ENCODE assay signal across 8 cellular contexts in genomic region chr4:17809667-17810066, GRCh38. TPM values are rescaled to one million over a fixed set of nuclear protein-coding genes. Genes with fewer than 3 reads are reported as not detected.
DNase-seq lines count a peak whose midpoint lies in the region; ATAC-seq and TF ChIP-seq lines count a peak whose summit lies in the region.

No MANE protein-coding gene starts in this region.

- peak overlapping the region; percentile 94 for H3K4me3 Mint-ChIP-seq in chondrocyte (ENCODE audit: unreplicated experiment)
- H3K4me3 Mint-ChIP-seq in naive B cell = peak overlapping the region; percentile 90 to 100 (median 98)

- H3K36me3 Mint-ChIP-seq in chondrocyte (ENCODE audit: low read depth) (no peaks in the 10 kb centered on the region), naive B cell (peaks cover 0 to 5% of the 10 kb centered on the region in 2 donors)

- H3K4me3 ChIP-seq in AG09309 (ENCODE audit: control insufficient read depth, low read depth, low read length) (peak overlapping the region; percentile 77), LNCaP clone FGC (ENCODE audit: low read depth, low read length) (peak overlapping the region; percentile 91)

- peak overlapping the region; percentile 99 for H3K27ac Mint-ChIP-seq in chondrocyte (ENCODE audit: unreplicated experiment)
- peak overlapping the region; percentile 96 to 100 (median 99) for H3K27ac Mint-ChIP-seq in naive B cell

- DNase-seq in AG09309 (ENCODE audit: low read depth) (no peak), LNCaP clone FGC (ENCODE audit: low read depth) (no peak), chondrocyte (ENCODE audit: low spot score) (no peak), naive B cell (no peak), posterior cingulate gyrus (no peak), superior temporal gyrus (ENCODE audit: extremely low spot score) (no peak), HCEC 1CT (no peak), D341Med (ENCODE audit: low spot score) (no peak)

- TF ChIP-seq CTCF in AG09309 (IDR thresholded peaks at IDR 0.05; ENCODE audit: control insufficient read depth, insufficient read depth, low read depth, low read length, missing control alignments) (no peak), LNCaP clone FGC (IDR thresholded peaks at IDR 0.05; ENCODE audit: control insufficient read depth, extremely low read depth, insufficient read depth) (no peak), chondrocyte (IDR thresholded peaks at IDR 0.05) (no peak)

- peaks cover 63% of the 10 kb centered on the region for H3K4me1 Mint-ChIP-seq in chondrocyte (ENCODE audit: low read depth)
- H3K4me1 Mint-ChIP-seq in naive B cell = peaks cover 41 to 61% (median 60%) of the 10 kb centered on the region in 3 donors

- intact Hi-C loops in posterior cingulate gyrus (cut with DNase I) = loop anchor here (5.0 to 10.0 kb wide), 4 partner anchors 175 to 262 kb away; partner anchors contain the start of genes LAP3 and LCORL

- no peaks in the 10 kb centered on the region for H3K27me3 Mint-ChIP-seq in chondrocyte (ENCODE audit: low read depth)
- no peaks in the 10 kb centered on the region for H3K27me3 Mint-ChIP-seq in naive B cell

- ATAC-seq in naive B cell (ENCODE audit: low read depth in 2 of 2) = no peak

- H3K9me3 Mint-ChIP-seq in chondrocyte (ENCODE audit: low read depth) (no peaks in the 10 kb centered on the region), naive B cell (no peaks in the 10 kb centered on the region)

RNA-seq across cellular contexts. Expression of gene DCAF16, which starts 0.9 kb away (rescaled TPM):
- 21.7 to 30.8 TPM (median 24.5 TPM) in 3 replicates for total RNA-seq in chondrocyte
- 10 to 100 TPM; 13.6 to 31.4 (median 18.6) TPM for polyA plus RNA-seq in naive B cell (ENCODE audit: low read depth in 6 of 6)

RNA-seq across cellular contexts. Expression of gene NCAPG, which starts 1.1 kb away (rescaled TPM):
- total RNA-seq in chondrocyte = 6.4 to 9.1 TPM (median 6.5 TPM) in 3 replicates
- polyA plus RNA-seq in naive B cell (ENCODE audit: low read depth in 6 of 6) = 1 to 10 TPM in 1 of 6 donors, under 1 TPM in 3, not detected in 2; 0.15 to 1.3 (median 0.34) TPM

RNA-seq across cellular contexts. Expression of gene FAM184B, which starts 28.2 kb away (rescaled TPM):
- 0.02 TPM in 1 of 3 replicates, not detected in the others for total RNA-seq in chondrocyte
- polyA plus RNA-seq in naive B cell (ENCODE audit: low read depth in 6 of 6) = not detected
